29 cellular contexts compared by ENCODE assay signal in the genomic region with DNA sequence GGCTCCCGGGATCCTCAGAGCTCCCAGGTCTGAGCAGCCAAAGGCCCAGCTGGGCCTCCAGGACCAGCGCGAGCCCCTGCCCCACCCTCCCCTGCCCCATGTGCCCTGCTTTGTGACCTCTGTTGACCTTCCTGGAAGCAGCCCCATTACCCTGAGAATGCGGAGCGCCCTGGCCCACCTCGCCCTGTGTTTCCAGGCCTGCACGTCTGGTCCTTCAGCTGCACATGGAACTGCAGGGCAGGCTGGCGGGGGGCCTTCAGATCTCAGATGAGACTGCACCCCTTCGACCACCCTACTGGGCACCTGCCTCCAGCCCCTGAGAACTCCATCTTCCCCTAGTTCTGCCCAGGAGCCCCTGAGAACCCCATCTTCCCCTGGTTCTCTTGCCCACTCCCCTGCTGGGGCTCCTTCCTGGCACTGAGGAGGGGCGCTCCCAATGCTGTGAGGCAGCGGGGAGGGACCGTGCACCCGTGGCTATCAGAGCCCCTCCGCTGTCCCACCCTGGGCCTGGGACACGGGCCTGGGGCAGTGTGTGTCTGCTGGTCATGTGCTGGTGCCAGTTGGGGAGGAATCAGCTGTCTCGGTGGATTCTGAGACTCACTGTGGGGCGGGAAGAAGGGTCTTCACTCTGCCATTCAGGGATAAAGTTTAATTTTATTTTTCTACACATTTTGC.
"Had no signal": no experiment of that assay in that cellular context is flagged by ENCODE, and none has a peak within 500 bp of the region (broad histone marks: within the 10 kb centered on the region; RNA-seq: fewer than 3 reads in every experiment).

No MANE protein-coding gene starts in this region.

- DNase-seq: activated CD4-positive, alpha-beta memory T cell treated with anti-CD3 and anti-CD28 coated beads for 36 hours; activated CD4-positive, alpha-beta T cell treated with anti-CD3 and anti-CD28 coated beads for 36 hours; activated CD4-positive, alpha-beta T cell treated with anti-CD3 and anti-CD28 coated beads, Interleukin-2, amount 10 ng/mL, durations not matched to agents 24 days and 14 days; activated CD4-positive, CD25-positive, alpha-beta regulatory T cell; activated CD4-positive, CD25-positive, alpha-beta regulatory T cell treated with anti-CD3 and anti-CD28 coated beads, Interleukin-2, amount 50 U/mL, for 72 hours; activated CD8-positive, alpha-beta memory T cell treated with anti-CD3 and anti-CD28 coated beads for 24 hours; activated effector memory CD4-positive, alpha-beta T cell treated with Interleukin-2 at 50 U/mL for 16 hours; activated gamma-delta T cell treated with Interleukin-2 at 50 U/mL for 16 hours; activated naive CD4-positive, alpha-beta T cell treated with anti-CD3 and anti-CD28 coated beads, Interleukin-2, amount 50 U/mL, for 16 hours; activated naive CD4-positive, alpha-beta T cell treated with Interleukin-2 at 50 U/mL for 16 hours; activated T-cell treated with anti-CD3 and anti-CD28 coated beads, Interleukin-2, amount 50 U/mL, for 4 hours; amniotic stem cell; anterior cingulate cortex; brain microvascular endothelial cell; cortex of kidney; dermis blood vessel endothelial cell; effector CD4-positive, alpha-beta T cell; effector memory CD8-positive, alpha-beta T cell; erythroblast; foreskin keratinocyte; gastrocnemius medialis; glutamatergic neuron; heart left ventricle; T-helper 1 cell; T-helper 2 cell had no signal

- H3K36me3 Mint-ChIP-seq: activated naive CD8-positive, alpha-beta T cell had no signal

- H3K27ac ChIP-seq: brain microvascular endothelial cell, esophagus muscularis mucosa, foreskin keratinocyte, gastrocnemius medialis, heart left ventricle had no signal

- ATAC-seq: activated CD4-positive, alpha-beta T cell treated with anti-CD3 and anti-CD28 coated beads for 36 hours; activated T-cell treated with anti-CD3 and anti-CD28 coated beads, Interleukin-2, amount 50 U/mL, for 4 hours; activated T-helper 17 cell treated with anti-CD3 and anti-CD28 coated beads, Interleukin-2, amount 50 U/mL, for 72 hours; effector memory CD8-positive, alpha-beta T cell; foreskin keratinocyte; gastrocnemius medialis; heart left ventricle had no signal

- H3K4me3 Mint-ChIP-seq: activated CD4-positive, alpha-beta memory T cell treated with anti-CD3 and anti-CD28 coated beads for 36 hours; activated CD4-positive, alpha-beta T cell treated with anti-CD3 and anti-CD28 coated beads for 36 hours; activated CD4-positive, alpha-beta T cell treated with anti-CD3 and anti-CD28 coated beads, Interleukin-2, amount 10 ng/mL, durations not matched to agents 24 days and 14 days; activated naive CD8-positive, alpha-beta T cell; activated T-cell treated with anti-CD3 and anti-CD28 coated beads, Interleukin-2, amount 50 U/mL, for 4 hours; activated T-helper 17 cell treated with anti-CD3 and anti-CD28 coated beads, Interleukin-2, amount 50 U/mL, for 72 hours; central memory CD8-positive, alpha-beta T cell; effector memory CD8-positive, alpha-beta T cell had no signal

- H3K27ac Mint-ChIP-seq: activated CD4-positive, alpha-beta memory T cell treated with anti-CD3 and anti-CD28 coated beads for 36 hours; activated CD4-positive, alpha-beta T cell treated with anti-CD3 and anti-CD28 coated beads for 36 hours; activated CD4-positive, alpha-beta T cell treated with anti-CD3 and anti-CD28 coated beads, Interleukin-2, amount 10 ng/mL, durations not matched to agents 24 days and 14 days; activated naive CD8-positive, alpha-beta T cell; activated T-helper 17 cell treated with anti-CD3 and anti-CD28 coated beads, Interleukin-2, amount 50 U/mL, for 72 hours; effector memory CD8-positive, alpha-beta T cell had no signal

- H3K9me3 Mint-ChIP-seq: activated CD4-positive, alpha-beta memory T cell treated with anti-CD3 and anti-CD28 coated beads for 36 hours; activated CD4-positive, alpha-beta T cell treated with anti-CD3 and anti-CD28 coated beads, Interleukin-2, amount 10 ng/mL, durations not matched to agents 24 days and 14 days; activated T-cell treated with anti-CD3 and anti-CD28 coated beads, Interleukin-2, amount 50 U/mL, for 4 hours; activated T-helper 17 cell treated with anti-CD3 and anti-CD28 coated beads, Interleukin-2, amount 50 U/mL, for 72 hours; central memory CD8-positive, alpha-beta T cell; effector memory CD8-positive, alpha-beta T cell had no signal

- H3K27me3 Mint-ChIP-seq: activated CD4-positive, alpha-beta memory T cell treated with anti-CD3 and anti-CD28 coated beads for 36 hours; activated CD4-positive, alpha-beta T cell treated with anti-CD3 and anti-CD28 coated beads for 36 hours; activated CD4-positive, alpha-beta T cell treated with anti-CD3 and anti-CD28 coated beads, Interleukin-2, amount 10 ng/mL, durations not matched to agents 24 days and 14 days; activated naive CD8-positive, alpha-beta T cell had no signal

- H3K4me1 Mint-ChIP-seq: activated CD4-positive, alpha-beta T cell treated with anti-CD3 and anti-CD28 coated beads for 36 hours; activated CD4-positive, alpha-beta T cell treated with anti-CD3 and anti-CD28 coated beads, Interleukin-2, amount 10 ng/mL, durations not matched to agents 24 days and 14 days; activated T-helper 17 cell treated with anti-CD3 and anti-CD28 coated beads, Interleukin-2, amount 50 U/mL, for 72 hours; central memory CD8-positive, alpha-beta T cell had no signal
